ENCODE assay signal across 27 cellular contexts in genomic region chr1:107617921-107618320, GRCh38.
"Had no signal": no experiment of that assay in that cellular context is flagged by ENCODE, and none has a peak within 500 bp of the region (broad histone marks: within the 10 kb centered on the region; RNA-seq: fewer than 3 reads in every experiment).

No MANE protein-coding gene starts in this region.

- H2AFZ ChIP-seq: hepatocyte had no signal

- H3K4me3 ChIP-seq: ascending aorta, breast epithelium, cardiac muscle cell, colonic mucosa, esophagus squamous epithelium, gastroesophageal sphincter, heart right ventricle, hepatocyte had no signal

- H3K4me2 ChIP-seq: hepatocyte had no signal

- H3K27me3 Mint-ChIP-seq: activated CD4-positive, alpha-beta memory T cell treated with anti-CD3 and anti-CD28 coated beads, Interleukin-2, amount 10 ng/mL, durations not matched to agents 7 days and 5 days; activated CD4-positive, alpha-beta T cell treated with anti-CD3 and anti-CD28 coated beads, Interleukin-2, amount 10 ng/mL, durations not matched to agents 7 days and 5 days; activated naive CD4-positive, alpha-beta T cell treated with anti-CD3 and anti-CD28 coated beads, Interleukin-2, amount 10 ng/mL, durations not matched to agents 7 days and 5 days; activated naive CD8-positive, alpha-beta T cell treated with anti-CD3 and anti-CD28 coated beads, Interleukin-2, amount 10 ng/mL, durations not matched to agents 7 days and 5 days; activated T-cell treated with anti-CD3 and anti-CD28 coated beads, Interleukin-2, amount 50 U/mL, for 24 hours; brain had no signal

- H3K27me3 ChIP-seq: ascending aorta, breast epithelium, cardiac muscle cell, colonic mucosa, esophagus squamous epithelium, gastroesophageal sphincter, heart right ventricle, hepatocyte had no signal

- H3K27ac Mint-ChIP-seq: activated CD4-positive, alpha-beta memory T cell treated with anti-CD3 and anti-CD28 coated beads, Interleukin-2, amount 10 ng/mL, durations not matched to agents 7 days and 5 days; activated CD4-positive, alpha-beta T cell treated with anti-CD3 and anti-CD28 coated beads, Interleukin-2, amount 10 ng/mL, durations not matched to agents 7 days and 5 days; activated naive CD4-positive, alpha-beta T cell treated with anti-CD3 and anti-CD28 coated beads, Interleukin-2, amount 10 ng/mL, durations not matched to agents 7 days and 5 days; activated naive CD4-positive, alpha-beta T cell treated with anti-CD3 and anti-CD28 coated beads, Interleukin-2, amount 50 U/mL, for 72 hours; activated naive CD8-positive, alpha-beta T cell treated with anti-CD3 and anti-CD28 coated beads, Interleukin-2, amount 10 ng/mL, durations not matched to agents 7 days and 5 days; activated T-cell treated with anti-CD3 and anti-CD28 coated beads, Interleukin-2, amount 50 U/mL, for 24 hours; activated T-cell treated with anti-CD3 and anti-CD28 coated beads, Interleukin-2, amount 50 U/mL, for 72 hours; brain had no signal

- H3K9me3 Mint-ChIP-seq: activated T-cell treated with anti-CD3 and anti-CD28 coated beads, Interleukin-2, amount 50 U/mL, for 24 hours had no signal

- H3K36me3 ChIP-seq: ascending aorta, breast epithelium, cardiac muscle cell, colonic mucosa, gastroesophageal sphincter had no signal

- H3K36me3 Mint-ChIP-seq: activated naive CD4-positive, alpha-beta T cell treated with anti-CD3 and anti-CD28 coated beads, Interleukin-2, amount 10 ng/mL, durations not matched to agents 7 days and 5 days had no signal

- H3K4me3 Mint-ChIP-seq: activated CD4-positive, alpha-beta memory T cell treated with anti-CD3 and anti-CD28 coated beads, Interleukin-2, amount 10 ng/mL, durations not matched to agents 7 days and 5 days; activated CD4-positive, alpha-beta T cell treated with anti-CD3 and anti-CD28 coated beads, Interleukin-2, amount 10 ng/mL, durations not matched to agents 7 days and 5 days; activated naive CD4-positive, alpha-beta T cell treated with anti-CD3 and anti-CD28 coated beads, Interleukin-2, amount 10 ng/mL, durations not matched to agents 7 days and 5 days; activated naive CD8-positive, alpha-beta T cell treated with anti-CD3 and anti-CD28 coated beads, Interleukin-2, amount 10 ng/mL, durations not matched to agents 7 days and 5 days; activated T-cell treated with anti-CD3 and anti-CD28 coated beads, Interleukin-2, amount 50 U/mL, for 24 hours; activated T-cell treated with anti-CD3 and anti-CD28 coated beads, Interleukin-2, amount 50 U/mL, for 72 hours; brain had no signal

- H3K79me2 ChIP-seq: hepatocyte had no signal

- H3K9me3 ChIP-seq: ascending aorta, breast epithelium, colonic mucosa, esophagus squamous epithelium had no signal

- DNase-seq: activated CD4-positive, alpha-beta memory T cell treated with anti-CD3 and anti-CD28 coated beads, Interleukin-2, amount 10 ng/mL, durations not matched to agents 7 days and 5 days; activated CD4-positive, alpha-beta T cell treated with anti-CD3 and anti-CD28 coated beads for 1 hour; activated CD4-positive, alpha-beta T cell treated with anti-CD3 and anti-CD28 coated beads for 4 hours; activated CD4-positive, alpha-beta T cell treated with anti-CD3 and anti-CD28 coated beads, Interleukin-2, amount 10 ng/mL, durations not matched to agents 7 days and 5 days; activated CD4-positive, alpha-beta T cell treated with anti-CD3 and anti-CD28 coated beads, Interleukin-2, amount 50 U/mL, for 4 hours; activated CD8-positive, alpha-beta memory T cell treated with anti-CD3 and anti-CD28 coated beads, Interleukin-2, amount 50 U/mL, for 48 hours; activated gamma-delta T cell; activated naive CD4-positive, alpha-beta T cell; activated naive CD4-positive, alpha-beta T cell treated with anti-CD3 and anti-CD28 coated beads, Interleukin-2, amount 10 ng/mL, durations not matched to agents 7 days and 5 days; activated naive CD8-positive, alpha-beta T cell treated with anti-CD3 and anti-CD28 coated beads, Interleukin-2, amount 10 ng/mL, durations not matched to agents 7 days and 5 days; activated T-cell treated with anti-CD3 and anti-CD28 coated beads for 4 hours; activated T-cell treated with anti-CD3 and anti-CD28 coated beads, Interleukin-2, amount 50 U/mL, for 24 hours; activated T-cell treated with anti-CD3 and anti-CD28 coated beads, Interleukin-2, amount 50 U/mL, for 72 hours; central memory CD4-positive, alpha-beta T cell; cerebellar nuclear complex; colonic mucosa; effector memory CD4-positive, alpha-beta T cell; esophagus squamous epithelium; heart right ventricle had no signal

- H3K27ac ChIP-seq: ascending aorta, breast epithelium, cardiac muscle cell, colonic mucosa, epithelial cell of prostate, esophagus squamous epithelium, gastroesophageal sphincter, heart right ventricle, hepatocyte had no signal

- H3K4me1 ChIP-seq: ascending aorta, breast epithelium, colonic mucosa, gastroesophageal sphincter, heart right ventricle had no signal

- ATAC-seq: activated naive CD4-positive, alpha-beta T cell treated with anti-CD3 and anti-CD28 coated beads, Interleukin-2, amount 50 U/mL, for 72 hours; activated T-cell treated with anti-CD3 and anti-CD28 coated beads, Interleukin-2, amount 50 U/mL, for 72 hours; gastroesophageal sphincter; heart right ventricle had no signal
